8 cellular contexts compared by ENCODE assay signal in genomic region chr17:77476920-77477805, GRCh38.
DNase-seq lines count a peak whose midpoint lies in the region; ATAC-seq and TF ChIP-seq lines count a peak whose summit lies in the region.

No MANE protein-coding gene starts in this region.

- H3K4me3 Mint-ChIP-seq in stimulated activated naive CD8-positive, alpha-beta T cell treated with anti-CD3 and anti-CD28 coated beads, Interleukin-15, Interleukin-2, amounts not matched to agents 100 ng/mL and 50 ng/mL, for 24 hours = peak overlapping the region; percentile 5

- no peaks in the 10 kb centered on the region for H3K27me3 Mint-ChIP-seq in stimulated activated naive CD8-positive, alpha-beta T cell treated with anti-CD3 and anti-CD28 coated beads, Interleukin-15, Interleukin-2, amounts not matched to agents 100 ng/mL and 50 ng/mL, for 24 hours

- DNase-seq in stimulated activated naive CD8-positive, alpha-beta T cell treated with anti-CD3 and anti-CD28 coated beads, Interleukin-15, Interleukin-2, amounts not matched to agents 100 U/mL and 50 U/mL, for 24 hours = no peak
- DNase-seq in amniotic stem cell (lab: John Stamatoyannopoulos, UW) = peak; percentile 91
- DNase-seq in hepatic stellate cell (ENCODE audit: low spot score) = peak; percentile 98
- no peak for DNase-seq in RPMI8226
- DNase-seq in WERI-Rb-1 = no peak

- peaks cover 14% of the 10 kb centered on the region for H3K36me3 ChIP-seq in skeletal muscle satellite cell (ENCODE audit: insufficient read depth, low read length)
- H3K36me3 ChIP-seq in WERI-Rb-1 = peaks cover 75% of the 10 kb centered on the region

- H3K9ac ChIP-seq in skeletal muscle satellite cell (ENCODE audit: low read depth, low read length) = peak overlapping the region; percentile 37

- H3K9me3 Mint-ChIP-seq in stimulated activated naive CD8-positive, alpha-beta T cell treated with anti-CD3 and anti-CD28 coated beads, Interleukin-15, Interleukin-2, amounts not matched to agents 100 ng/mL and 50 ng/mL, for 24 hours = no peaks in the 10 kb centered on the region

- no peak for ATAC-seq in stimulated activated naive CD8-positive, alpha-beta T cell treated with anti-CD3 and anti-CD28 coated beads, Interleukin-15, Interleukin-2, amounts not matched to agents 100 U/mL and 50 U/mL, for 24 hours
- no peak for ATAC-seq in HG02759 (IDR thresholded peaks at IDR 0.05; ENCODE audit: unreplicated experiment)

- TF ChIP-seq CTCF in WERI-Rb-1 (IDR thresholded peaks at IDR 0.05; ENCODE audit: low read depth, low read length) = no peak

- peak overlapping the region; percentile 11 for H3K27ac Mint-ChIP-seq in stimulated activated naive CD8-positive, alpha-beta T cell treated with anti-CD3 and anti-CD28 coated beads, Interleukin-15, Interleukin-2, amounts not matched to agents 100 ng/mL and 50 ng/mL, for 24 hours

- peaks cover 66% of the 10 kb centered on the region for H3K4me1 ChIP-seq in skeletal muscle satellite cell (ENCODE audit: control insufficient read depth, insufficient read depth, low read length)

- peak overlapping the region; percentile 69 for H3K4me2 ChIP-seq in skeletal muscle satellite cell (ENCODE audit: low read length)

- H3K4me3 ChIP-seq in skeletal muscle satellite cell (ENCODE audit: low read length) (peak overlapping the region; percentile 2), WERI-Rb-1 (ENCODE audit: low read depth, low read length) (no peak overlapping the region)

- H3K27me3 ChIP-seq in skeletal muscle satellite cell (ENCODE audit: control insufficient read depth, insufficient read depth, low read length) (no peaks in the 10 kb centered on the region), WERI-Rb-1 (ENCODE audit: insufficient read depth, low read depth, severe bottlenecking) (no peaks in the 10 kb centered on the region)

- H3K9me3 ChIP-seq in skeletal muscle satellite cell (replicated peaks; ENCODE audit: low read length) (no peaks in the 10 kb centered on the region), WERI-Rb-1 (ENCODE audit: severe bottlenecking) (no peaks in the 10 kb centered on the region)

- H3K36me3 Mint-ChIP-seq in stimulated activated naive CD8-positive, alpha-beta T cell treated with anti-CD3 and anti-CD28 coated beads, Interleukin-15, Interleukin-2, amounts not matched to agents 100 ng/mL and 50 ng/mL, for 24 hours (ENCODE audit: low read depth) = peaks cover 42% of the 10 kb centered on the region

- H3K27ac ChIP-seq in WERI-Rb-1 = no peak overlapping the region

- H3K4me1 Mint-ChIP-seq in stimulated activated naive CD8-positive, alpha-beta T cell treated with anti-CD3 and anti-CD28 coated beads, Interleukin-15, Interleukin-2, amounts not matched to agents 100 ng/mL and 50 ng/mL, for 24 hours (ENCODE audit: low read depth) = peaks cover 80% of the 10 kb centered on the region

Comparison
In these comparisons a context has a peak if more than half of its experiments do, and no peak if none do; other contexts are left out.
1. DNase-seq: peak in amniotic stem cell (single experiment) and hepatic stellate cell (single experiment); none in stimulated activated naive CD8-positive, alpha-beta T cell treated with anti-CD3 and anti-CD28 coated beads, Interleukin-15, Interleukin-2, amounts not matched to agents 100 U/mL and 50 U/mL, for 24 hours (single experiment), RPMI8226 (single experiment) and WERI-Rb-1 (single experiment).